ENCODE assay signal across 8 cellular contexts in the genomic region with DNA sequence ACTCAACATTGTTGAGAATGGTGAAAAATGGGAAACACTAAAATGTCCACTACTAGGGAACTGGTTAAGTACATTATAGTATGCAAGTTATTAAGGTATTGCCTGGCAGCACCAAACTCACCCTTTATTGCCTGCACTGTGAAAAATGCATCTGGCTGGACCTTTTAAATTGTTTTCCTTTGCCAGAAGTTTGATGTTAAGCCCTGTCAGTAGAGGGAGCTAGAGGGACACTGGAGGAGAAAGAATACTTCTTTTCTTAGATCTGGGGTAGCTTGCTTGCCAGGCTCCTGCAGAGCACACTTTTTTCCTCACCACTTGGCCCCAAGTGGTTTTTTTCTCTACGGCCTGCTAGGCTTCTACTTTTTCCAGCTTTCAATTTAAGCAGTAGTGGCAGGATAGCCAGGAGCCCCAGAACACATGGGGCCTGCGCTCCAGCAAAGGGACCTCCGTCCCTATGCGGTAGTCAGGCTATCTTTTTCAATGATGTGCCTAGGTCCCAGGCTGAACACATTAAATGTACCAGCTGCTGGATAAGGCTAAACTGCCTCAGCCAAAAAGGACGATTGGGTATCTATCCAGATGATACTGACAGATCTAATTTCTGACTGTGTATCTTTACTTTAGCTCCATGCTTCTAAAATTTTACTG. TPM values are rescaled to one million over a fixed set of nuclear protein-coding genes. Genes with fewer than 3 reads are reported as not detected.
DNase-seq lines count a peak whose midpoint lies in the region; ATAC-seq and TF ChIP-seq lines count a peak whose summit lies in the region.

No MANE protein-coding gene starts in this region.

- WGBS in upper lobe of left lung, 2 donors: 82 to 87% methylated on average over 5 of the region's 5 CpGs
- 86 to 89% methylated on average over 5 of the region's 5 CpGs for WGBS in sigmoid colon, 2 donors

- H3K9me3 ChIP-seq in left ventricle myocardium inferior (replicated peaks): no peaks in the 10 kb centered on the region
- no peaks in the 10 kb centered on the region for H3K9me3 ChIP-seq in upper lobe of left lung
- H3K9me3 ChIP-seq in sigmoid colon: no peaks in the 10 kb centered on the region

- H3K27ac ChIP-seq in left ventricle myocardium inferior (replicated peaks): no peak overlapping the region
- no peak overlapping the region for H3K27ac ChIP-seq in upper lobe of left lung
- H3K27ac ChIP-seq in sigmoid colon: no peak overlapping the region

- H3K4me3 ChIP-seq in left ventricle myocardium inferior: no peak overlapping the region
- no peak overlapping the region for H3K4me3 ChIP-seq in epithelial cell of esophagus (ENCODE audit: low read length)
- H3K4me3 ChIP-seq in upper lobe of left lung: no peak overlapping the region
- H3K4me3 ChIP-seq in sigmoid colon: no peak overlapping the region

- intact Hi-C loops in left ventricle myocardium inferior (cut with micrococcal nuclease) (no loop called here), left cardiac atrium (cut with DNase I) (loop anchor here in 1 of 2 donors (10.0 kb wide), 1 partner anchor 223 kb away; no protein-coding TSS in a partner anchor), sigmoid colon (cut with DNase I) (no loop called here)

- DNase-seq in left ventricle myocardium inferior: no peak
- DNase-seq in left cardiac atrium: no peak
- DNase-seq in NCI-H748 treated with DMSO at 0.1 percent for 48 hours (lab: John Stamatoyannopoulos, UW): peak; percentile 25
- DNase-seq in epithelial cell of esophagus (ENCODE audit: low read depth): peak; percentile 60
- no peak for DNase-seq in upper lobe of left lung
- DNase-seq in occipital lobe (lab: John Stamatoyannopoulos, UW): no peak
- no peak for DNase-seq in sigmoid colon

- H3K27me3 ChIP-seq in left ventricle myocardium inferior (ENCODE audit: low read depth): no peaks in the 10 kb centered on the region
- H3K27me3 ChIP-seq in upper lobe of left lung: no peaks in the 10 kb centered on the region
- H3K27me3 ChIP-seq in sigmoid colon: no peaks in the 10 kb centered on the region

- H3K36me3 ChIP-seq in left ventricle myocardium inferior (no peaks in the 10 kb centered on the region), upper lobe of left lung (no peaks in the 10 kb centered on the region), sigmoid colon (no peaks in the 10 kb centered on the region)

- ATAC-seq in left cardiac atrium: no peak
- peak; percentile 23 to 28 for ATAC-seq in upper lobe of left lung (ENCODE audit: low FRiP score in 2 of 2)
- no peak for ATAC-seq in GM18873 (IDR thresholded peaks at IDR 0.05; ENCODE audit: low FRiP score, unreplicated experiment)

- H3K4me1 ChIP-seq in left ventricle myocardium inferior: no peaks in the 10 kb centered on the region
- H3K4me1 ChIP-seq in upper lobe of left lung: no peaks in the 10 kb centered on the region
- no peaks in the 10 kb centered on the region for H3K4me1 ChIP-seq in sigmoid colon

- no peak for TF ChIP-seq POLR2A in upper lobe of left lung (IDR thresholded peaks at IDR 0.05)
- TF ChIP-seq POLR2A in sigmoid colon (IDR thresholded peaks at IDR 0.05): no peak

- no peak for TF ChIP-seq EP300 in upper lobe of left lung (IDR thresholded peaks at IDR 0.05)
- TF ChIP-seq EP300 in sigmoid colon (IDR thresholded peaks at IDR 0.05): no peak

- TF ChIP-seq CTCF in left ventricle myocardium inferior (IDR thresholded peaks at IDR 0.05; ENCODE audit: borderline replicate concordance): peak; percentile 59
- peak; percentile 66 for TF ChIP-seq CTCF in epithelial cell of esophagus (IDR thresholded peaks at IDR 0.05; ENCODE audit: insufficient read depth, low read depth, low read length, missing control alignments)
- TF ChIP-seq CTCF in upper lobe of left lung (IDR thresholded peaks at IDR 0.05): peak in 5 of 6 experiments; percentile 20 to 63 (median 56)
- TF ChIP-seq CTCF in sigmoid colon (IDR thresholded peaks at IDR 0.05): peak in 2 of 4 experiments; percentile 16 to 19

RNA-seq across cellular contexts. Expression of gene HABP4, which starts 8.0 kb away (rescaled TPM):
- total RNA-seq in left ventricle myocardium inferior (23.1 TPM), left cardiac atrium (10 to 100 TPM; 19.2 to 19.5 TPM), upper lobe of left lung (10 to 100 TPM in 2 of 6 donors, 1 to 10 TPM in 4; 3.1 to 14.6 (median 9.7) TPM), occipital lobe (10.5 TPM), sigmoid colon (10 to 100 TPM; 12.5 to 23.5 (median 18.6) TPM)
- 1 to 10 TPM; 2.5 to 9.0 (median 5.6) TPM for polyA plus RNA-seq in sigmoid colon

RNA-seq across cellular contexts. Expression of gene ZNF367, which starts 23.8 kb away (rescaled TPM):
- 3.9 TPM for total RNA-seq in left ventricle myocardium inferior
- total RNA-seq in left cardiac atrium: 1 to 10 TPM; 2.2 to 3.1 TPM
- total RNA-seq in upper lobe of left lung: 1 to 10 TPM in 5 of 6 donors, under 1 TPM in 1; 0.59 to 2.6 (median 1.4) TPM
- 3.3 TPM for total RNA-seq in occipital lobe
- 1 to 10 TPM in 3 of 4 donors, under 1 TPM in 1; 0.28 to 1.4 (median 1.3) TPM for total RNA-seq in sigmoid colon
- polyA plus RNA-seq in sigmoid colon: 1 to 10 TPM in 2 of 3 donors, under 1 TPM in 1; 0.60 to 3.5 (median 1.8) TPM

RNA-seq across cellular contexts. Expression of gene SLC35D2, which starts 58.4 kb away (rescaled TPM):
- total RNA-seq in left ventricle myocardium inferior (13.9 TPM), left cardiac atrium (10 to 100 TPM; 14.1 to 14.2 TPM), upper lobe of left lung (10 to 100 TPM; 24.5 to 36.7 (median 29.0) TPM), occipital lobe (2.2 TPM), sigmoid colon (10 to 100 TPM; 12.9 to 22.4 (median 16.4) TPM)
- 100 to 1,000 TPM in 1 of 3 donors, 10 to 100 TPM in 2; 45.5 to 118 (median 86.5) TPM for polyA plus RNA-seq in sigmoid colon

Comparison
In these comparisons a context has a peak if more than half of its experiments do, and no peak if none do; other contexts are left out.
1. DNase-seq: peak in NCI-H748 treated with DMSO at 0.1 percent for 48 hours (single experiment) and epithelial cell of esophagus (single experiment); none in left ventricle myocardium inferior (single experiment), left cardiac atrium (single experiment), upper lobe of left lung (0 of 2), occipital lobe (single experiment) and sigmoid colon (single experiment).
2. ATAC-seq: peak in upper lobe of left lung (2 of 2); none in left cardiac atrium (0 of 2) and GM18873 (single experiment).